Comparison of ENCODE assay signal across 9 cellular contexts in the genomic region with DNA sequence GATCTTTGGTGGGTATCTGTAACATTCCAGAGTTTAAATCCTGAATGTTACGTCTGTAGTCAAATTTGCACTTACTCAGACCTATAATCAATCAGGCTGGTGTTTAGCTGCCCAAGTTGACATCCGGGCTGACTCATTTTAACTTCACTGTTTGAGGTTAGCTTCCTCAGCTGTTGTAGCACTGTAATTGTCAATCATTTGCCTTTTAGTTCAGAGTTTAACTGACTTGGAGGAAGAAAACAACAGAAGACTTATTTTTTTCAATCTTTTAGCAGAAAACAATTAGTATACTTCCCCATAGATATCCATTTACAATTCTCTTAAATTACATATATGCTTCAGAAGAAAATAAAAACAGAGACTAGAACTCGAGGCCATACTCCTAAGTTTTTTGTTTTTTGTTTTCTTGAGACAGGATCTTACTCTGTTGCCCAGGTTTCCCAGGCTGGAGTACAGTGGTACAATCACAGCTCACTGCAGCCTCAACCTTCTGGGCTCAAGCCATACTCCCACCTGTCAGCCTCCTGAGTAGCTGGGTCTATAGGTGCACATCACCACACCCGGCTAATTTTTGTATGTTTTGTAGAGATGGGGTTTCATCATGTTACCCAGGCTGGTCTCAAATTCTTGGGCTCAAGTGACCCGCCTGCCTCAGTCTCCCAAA. TPM values are rescaled to one million over a fixed set of nuclear protein-coding genes. Genes with fewer than 3 reads are reported as not detected.
A peak's percentile ranks its signal among the peaks of the same experiment; 100 is the strongest.
DNase-seq lines count a peak whose midpoint lies in the region; ATAC-seq, FAIRE-seq and TF ChIP-seq lines count a peak whose summit lies in the region.
"Had no signal": no experiment of that assay in that cellular context is flagged by ENCODE, and none has a peak within 500 bp of the region (broad histone marks: within the 10 kb centered on the region; RNA-seq: fewer than 3 reads in every experiment).

No MANE protein-coding gene starts in this region.

- DNase-seq in activated naive CD8-positive, alpha-beta T cell treated with anti-CD3 and anti-CD28 coated beads, Interleukin-2, amount 10 ng/mL, durations not matched to agents 7 days and 5 days: no peak
- DNase-seq in activated naive CD8-positive, alpha-beta T cell treated with anti-CD3 and anti-CD28 coated beads for 36 hours: no peak
- DNase-seq in RCC 7860 (ENCODE audit: low spot score) (peak; percentile 97), glomerular endothelial cell (ENCODE audit: extremely low read depth, low read depth, low spot score) (peak; percentile 92), omental fat pad (ENCODE audit: low spot score) (no peak), NCI-H510A treated with DMSO at 0.1 percent for 48 hours (lab: John Stamatoyannopoulos, UW) (no peak), cerebellar cortex (ENCODE audit: low spot score) (no peak)

- no peak for TF ChIP-seq CTCF in omental fat pad (IDR thresholded peaks at IDR 0.05)

- no peak overlapping the region for H3K4me3 Mint-ChIP-seq in activated naive CD8-positive, alpha-beta T cell treated with anti-CD3 and anti-CD28 coated beads, Interleukin-2, amount 10 ng/mL, durations not matched to agents 7 days and 5 days
- no peak overlapping the region for H3K4me3 Mint-ChIP-seq in activated naive CD8-positive, alpha-beta T cell treated with anti-CD3 and anti-CD28 coated beads for 36 hours
- H3K4me3 Mint-ChIP-seq: brain had no signal

- POLR2A ChIA-PET in activated naive CD8-positive, alpha-beta T cell treated with anti-CD3 and anti-CD28 coated beads, Interleukin-2, amount 10 ng/mL, durations not matched to agents 7 days and 5 days (lab: Charles Lee): interaction anchor here (0.8 kb wide), 1 partner anchor 201 kb away, joined by 3 read pairs; no protein-coding TSS in a partner anchor

- peaks cover 1% of the 10 kb centered on the region for H3K36me3 Mint-ChIP-seq in activated naive CD8-positive, alpha-beta T cell treated with anti-CD3 and anti-CD28 coated beads, Interleukin-2, amount 10 ng/mL, durations not matched to agents 7 days and 5 days
- peaks cover 2% of the 10 kb centered on the region for H3K36me3 Mint-ChIP-seq in activated naive CD8-positive, alpha-beta T cell treated with anti-CD3 and anti-CD28 coated beads for 36 hours

- no peaks in the 10 kb centered on the region for H3K27me3 Mint-ChIP-seq in activated naive CD8-positive, alpha-beta T cell treated with anti-CD3 and anti-CD28 coated beads, Interleukin-2, amount 10 ng/mL, durations not matched to agents 7 days and 5 days
- no peaks in the 10 kb centered on the region for H3K27me3 Mint-ChIP-seq in activated naive CD8-positive, alpha-beta T cell treated with anti-CD3 and anti-CD28 coated beads for 36 hours

- ATAC-seq in activated naive CD8-positive, alpha-beta T cell treated with anti-CD3 and anti-CD28 coated beads, Interleukin-2, amount 10 ng/mL, durations not matched to agents 7 days and 5 days (ENCODE audit: low read depth): peak; percentile 94
- ATAC-seq in HG02840 (IDR thresholded peaks at IDR 0.05; ENCODE audit: low FRiP score, unreplicated experiment) (peak; percentile 95), omental fat pad (ENCODE audit: low FRiP score) (no peak)

- H3K27ac Mint-ChIP-seq in activated naive CD8-positive, alpha-beta T cell treated with anti-CD3 and anti-CD28 coated beads, Interleukin-2, amount 10 ng/mL, durations not matched to agents 7 days and 5 days: peak overlapping the region; percentile 10
- H3K27ac Mint-ChIP-seq in activated naive CD8-positive, alpha-beta T cell treated with anti-CD3 and anti-CD28 coated beads for 36 hours: no peak overlapping the region

- FAIRE-seq in RCC 7860 (lab: Jason Lieb, UNC): peak; percentile 98

- peaks cover 15% of the 10 kb centered on the region for H3K4me1 Mint-ChIP-seq in activated naive CD8-positive, alpha-beta T cell treated with anti-CD3 and anti-CD28 coated beads, Interleukin-2, amount 10 ng/mL, durations not matched to agents 7 days and 5 days
- H3K4me1 Mint-ChIP-seq in activated naive CD8-positive, alpha-beta T cell treated with anti-CD3 and anti-CD28 coated beads for 36 hours: peaks cover 13% of the 10 kb centered on the region

- no peaks in the 10 kb centered on the region for H3K9me3 Mint-ChIP-seq in activated naive CD8-positive, alpha-beta T cell treated with anti-CD3 and anti-CD28 coated beads, Interleukin-2, amount 10 ng/mL, durations not matched to agents 7 days and 5 days
- H3K9me3 Mint-ChIP-seq in activated naive CD8-positive, alpha-beta T cell treated with anti-CD3 and anti-CD28 coated beads for 36 hours: no peaks in the 10 kb centered on the region
- H3K9me3 Mint-ChIP-seq: brain had no signal

RNA-seq across cellular contexts. Expression of a gene that starts 38.5 kb away (rescaled TPM):
- not detected for total RNA-seq in activated naive CD8-positive, alpha-beta T cell treated with anti-CD3 and anti-CD28 coated beads, Interleukin-2, amount 10 ng/mL, durations not matched to agents 7 days and 5 days
- total RNA-seq in activated naive CD8-positive, alpha-beta T cell treated with anti-CD3 and anti-CD28 coated beads for 36 hours: not detected
- total RNA-seq in glomerular endothelial cell (34.6 and 71.4 TPM in 2 replicates), omental fat pad (1 to 10 TPM in 2 of 4 donors, under 1 TPM in 1, not detected in 1; 0.69 to 3.2 (median 2.6) TPM)

Comparison
In these comparisons a context has a peak if more than half of its experiments do, and no peak if none do; other contexts are left out.
1. DNase-seq: peak in RCC 7860 (single experiment) and glomerular endothelial cell (single experiment); none in activated naive CD8-positive, alpha-beta T cell treated with anti-CD3 and anti-CD28 coated beads, Interleukin-2, amount 10 ng/mL, durations not matched to agents 7 days and 5 days (single experiment), activated naive CD8-positive, alpha-beta T cell treated with anti-CD3 and anti-CD28 coated beads for 36 hours (single experiment), omental fat pad (single experiment), NCI-H510A treated with DMSO at 0.1 percent for 48 hours (single experiment) and cerebellar cortex (single experiment).